ENCODE assay signal across 10 cellular contexts in the genomic region with DNA sequence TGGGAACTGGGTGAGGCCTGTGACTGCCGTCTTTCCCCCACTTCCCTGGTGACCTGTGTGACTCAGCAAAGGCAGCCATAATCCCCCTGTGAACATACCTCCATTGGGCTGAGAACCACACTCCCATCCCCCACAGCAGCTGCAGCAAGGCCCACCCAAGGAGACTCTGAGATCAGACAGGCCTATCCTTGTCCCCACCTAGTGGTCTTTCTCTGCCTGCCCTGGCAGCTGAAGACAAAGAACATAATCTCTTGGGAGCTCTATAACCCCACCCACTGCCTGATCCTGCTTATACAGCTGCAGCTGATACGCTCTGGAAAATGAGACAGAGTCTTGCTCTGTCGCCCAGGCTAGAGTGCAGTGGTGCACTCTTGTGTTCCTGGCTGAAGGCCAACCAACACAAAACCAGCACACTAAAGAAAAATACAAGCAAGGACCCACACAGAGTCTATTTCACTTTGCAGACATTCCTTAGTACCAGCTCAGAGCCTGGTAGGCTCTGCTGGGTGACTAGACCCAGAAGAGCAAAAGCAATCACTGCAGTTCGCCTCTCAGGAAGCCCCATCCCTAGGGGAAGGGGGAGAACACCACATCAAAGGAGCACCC.
DNase-seq lines count a peak whose midpoint lies in the region; ATAC-seq and TF ChIP-seq lines count a peak whose summit lies in the region.
"Had no signal": no experiment of that assay in that cellular context is flagged by ENCODE, and none has a peak within 500 bp of the region (broad histone marks: within the 10 kb centered on the region; RNA-seq: fewer than 3 reads in every experiment).

No MANE protein-coding gene starts in this region.

- CTCF ChIA-PET in CD8-positive, alpha-beta memory T cell (lab: Charles Lee) = no interaction called here

- H3K27ac ChIP-seq in gastrocnemius medialis = no peak overlapping the region
- H3K27ac ChIP-seq in CD8-positive, alpha-beta memory T cell (ENCODE audit: low read depth, low read length) = no peak overlapping the region

- H3K27me3 ChIP-seq in gastrocnemius medialis = no peaks in the 10 kb centered on the region
- H3K27me3 ChIP-seq in CD8-positive, alpha-beta memory T cell (ENCODE audit: insufficient read depth, low read length, poor library complexity, severe bottlenecking) = no peaks in the 10 kb centered on the region

- H3K9me3 Mint-ChIP-seq in CD8-positive, alpha-beta memory T cell = peaks cover 0 to 6% (median 0%) of the 10 kb centered on the region in 5 donors

- H3K27ac Mint-ChIP-seq in CD8-positive, alpha-beta memory T cell = no peak overlapping the region
- H3K27ac Mint-ChIP-seq: activated T-cell treated with anti-CD3 and anti-CD28 coated beads, Interleukin-2, amount 50 U/mL, for 72 hours had no signal

- peaks cover 0 to 1% (median 0%) of the 10 kb centered on the region in 3 donors for H3K36me3 Mint-ChIP-seq in CD8-positive, alpha-beta memory T cell

- H3K4me1 ChIP-seq in gastrocnemius medialis = no peaks in the 10 kb centered on the region
- H3K4me1 ChIP-seq in CD8-positive, alpha-beta memory T cell (ENCODE audit: insufficient read depth, low read length) = no peaks in the 10 kb centered on the region

- POLR2A ChIA-PET in CD8-positive, alpha-beta memory T cell (lab: Charles Lee) = no interaction called here

- no peaks in the 10 kb centered on the region for H3K4me1 Mint-ChIP-seq in CD8-positive, alpha-beta memory T cell

- H3K36me3 ChIP-seq in gastrocnemius medialis = no peaks in the 10 kb centered on the region
- no peaks in the 10 kb centered on the region for H3K36me3 ChIP-seq in CD8-positive, alpha-beta memory T cell (ENCODE audit: insufficient read depth, low read length)

- in situ Hi-C loops in gastrocnemius medialis (cut with MboI; ENCODE audit: low sequenced_read_pairs in 4 of 4) = no loop called here

- no peak overlapping the region for H3K4me3 Mint-ChIP-seq in CD8-positive, alpha-beta memory T cell
- H3K4me3 Mint-ChIP-seq: activated T-cell treated with anti-CD3 and anti-CD28 coated beads, Interleukin-2, amount 50 U/mL, for 72 hours had no signal

- TF ChIP-seq POLR2A in gastrocnemius medialis (IDR thresholded peaks at IDR 0.05) = no peak

- ATAC-seq in GM21423 (IDR thresholded peaks at IDR 0.05; ENCODE audit: unreplicated experiment) = peak; percentile 61
- ATAC-seq in gastrocnemius medialis = no peak
- ATAC-seq: activated T-cell treated with anti-CD3 and anti-CD28 coated beads, Interleukin-2, amount 50 U/mL, for 72 hours had no signal

- intact Hi-C loops in gastrocnemius medialis (cut with DNase I; ENCODE audit: low total_unique reads) = no loop called here

- H3K27me3 Mint-ChIP-seq in CD8-positive, alpha-beta memory T cell = peaks cover 3 to 4% of the 10 kb centered on the region in 2 donors

- DNase-seq in NCI-H146 treated with DMSO at 0.1 percent for 48 hours (lab: John Stamatoyannopoulos, UW; ENCODE audit: unreplicated experiment) = peak; percentile 21
- DNase-seq in brain pericyte (ENCODE audit: low read depth, low spot score) = peak; percentile 96
- DNase-seq in pulmonary artery endothelial cell (ENCODE audit: low read depth, low spot score) = peak; percentile 46
- no peak for DNase-seq in gastrocnemius medialis
- no peak for DNase-seq in nucleus accumbens (lab: John Stamatoyannopoulos, UW)
- DNase-seq in COLO829 (ENCODE audit: low spot score) = no peak
- DNase-seq in CD8-positive, alpha-beta memory T cell = no peak
- DNase-seq: activated T-cell treated with anti-CD3 and anti-CD28 coated beads, Interleukin-2, amount 50 U/mL, for 72 hours; NCI-H1930 had no signal

- no peak for TF ChIP-seq CTCF in gastrocnemius medialis (IDR thresholded peaks at IDR 0.05 in 4 of 5, conservative IDR thresholded peaks at IDR 0.05 in 1 of 5)

- no peak overlapping the region for H3K4me3 ChIP-seq in gastrocnemius medialis
- H3K4me3 ChIP-seq in CD8-positive, alpha-beta memory T cell (ENCODE audit: low read length) = no peak overlapping the region

- H3K9me3 ChIP-seq in gastrocnemius medialis = no peaks in the 10 kb centered on the region
- H3K9me3 ChIP-seq in CD8-positive, alpha-beta memory T cell (ENCODE audit: low read length) = no peaks in the 10 kb centered on the region

Comparison
In these comparisons a context has a peak if more than half of its experiments do, and no peak if none do; other contexts are left out.
1. DNase-seq: peak in NCI-H146 treated with DMSO at 0.1 percent for 48 hours (single experiment), brain pericyte (single experiment) and pulmonary artery endothelial cell (single experiment); none in gastrocnemius medialis (0 of 2), nucleus accumbens (0 of 56), COLO829 (single experiment) and CD8-positive, alpha-beta memory T cell (0 of 5).